Comparison of ENCODE assay signal across 18 cellular contexts in genomic region chr14:102505775-102506598, GRCh38. TPM values are rescaled to one million over a fixed set of nuclear protein-coding genes. Genes with fewer than 3 reads are reported as not detected.
DNase-seq lines count a peak whose midpoint lies in the region; ATAC-seq, FAIRE-seq and TF ChIP-seq lines count a peak whose summit lies in the region.
"Had no signal": no experiment of that assay in that cellular context is flagged by ENCODE, and none has a peak within 500 bp of the region (broad histone marks: within the 10 kb centered on the region; RNA-seq: fewer than 3 reads in every experiment).

No MANE protein-coding gene starts in this region.

- H3K4me1 ChIP-seq in cardiac muscle cell (ENCODE audit: low read depth) = peaks cover 14% of the 10 kb centered on the region
- peaks cover 0 to 12% (median 7%) of the 10 kb centered on the region in 4 experiments; a peak in 6 of 7 replicates for H3K4me1 ChIP-seq in H1 (replicated peaks in 1 of 4; ENCODE audit: control insufficient read depth in 3 of 4, insufficient read depth in 4 of 4, low read length in 3 of 4)

- no peak overlapping the region for H2BK5ac ChIP-seq in H1 (ENCODE audit: low read depth, low read length)

- peak overlapping the region; percentile 7 for H3K27ac ChIP-seq in cardiac muscle cell
- H3K27ac ChIP-seq in H1 (ENCODE audit: low read depth, low read length) = no peak overlapping the region
- H3K27ac ChIP-seq: 22Rv1 had no signal

- POLR2A ChIA-PET in H1 (lab: Charles Lee; ENCODE audit: partially characterized antibody) = interaction anchor here (0.9 kb wide), 1 partner anchor 19 kb away, joined by 3 read pairs; no protein-coding TSS in a partner anchor

- peaks cover 4% of the 10 kb centered on the region for H3K36me3 ChIP-seq in cardiac muscle cell
- H3K36me3 ChIP-seq in H1 (ENCODE audit: control insufficient read depth in 2 of 4, insufficient read depth in 4 of 4, low read length in 3 of 4) = peaks cover 0 to 13% (median 6%) of the 10 kb centered on the region in 4 experiments; a peak in 6 of 8 replicates

- H3K36me3 Mint-ChIP-seq in IgD-negative memory B cell = peaks cover 2% of the 10 kb centered on the region
- peaks cover 5 to 8% of the 10 kb centered on the region in 2 donors for H3K36me3 Mint-ChIP-seq in stimulated activated naive B cell treated with anti-CD40 and anti-IgM and Interleukin-4, amounts not matched to agents 10 μg/mL and 1 μg/mL and 100 μg/mL, for 72 hours
- H3K36me3 Mint-ChIP-seq in osteocyte (ENCODE audit: unreplicated experiment) = peaks cover 2% of the 10 kb centered on the region

- no peak for ATAC-seq in Right ventricle myocardium inferior
- no peak for ATAC-seq in stimulated activated naive B cell treated with anti-CD40 and anti-IgM and Interleukin-4, amounts not matched to agents 10 μg/mL and 1 μg/mL and 100 μg/mL, for 72 hours (replicated peaks)

- WGBS in H1 (ENCODE audit: extremely low coverage in 1 of 2, insufficient coverage in 1 of 2, insufficient read length in 1 of 2, insufficient replicate concordance in 2 of 2, low coverage in 1 of 2, low lambda C conversion rate in 2 of 2, missing lambda C conversion rate in 1 of 2), 2 experiments = 95% methylated on average over 19 of the region's 19 CpGs; no CpG with 5 or more reads in 1 of the 2 experiments

- no peaks in the 10 kb centered on the region for H3K9me3 Mint-ChIP-seq in IgD-negative memory B cell
- H3K9me3 Mint-ChIP-seq in stimulated activated naive B cell treated with anti-CD40 and anti-IgM and Interleukin-4, amounts not matched to agents 10 μg/mL and 1 μg/mL and 100 μg/mL, for 72 hours = no peaks in the 10 kb centered on the region
- no peaks in the 10 kb centered on the region for H3K9me3 Mint-ChIP-seq in osteocyte (ENCODE audit: unreplicated experiment)
- H3K9me3 Mint-ChIP-seq: H9 had no signal

- no peak for FAIRE-seq in H1 (lab: Jason Lieb, UNC)

- no peak for TF ChIP-seq POLR2A in H1 (IDR thresholded peaks at IDR 0.05; ENCODE audit: control extremely low read depth in 1 of 2, low read depth in 2 of 2, low read length in 2 of 2)

- no peak for TF ChIP-seq EP300 in H1 (IDR thresholded peaks at IDR 0.05; ENCODE audit: borderline replicate concordance in 1 of 2, low read depth in 2 of 2, low read length in 2 of 2)

- TF ChIP-seq CTCF in cardiac muscle cell (IDR thresholded peaks at IDR 0.05; ENCODE audit: low read depth, low read length) (no peak), H1 (IDR thresholded peaks at IDR 0.05; ENCODE audit: control extremely low read depth in 1 of 3, insufficient read depth in 1 of 3, low read depth in 1 of 3, low read length in 3 of 3) (no peak), osteocyte (IDR thresholded peaks at IDR 0.05) (no peak)

- no peak overlapping the region for H3K56ac ChIP-seq in H1 (replicated peaks; ENCODE audit: insufficient read length, low read depth, low read length)

- DNase-seq in cardiac muscle cell (ENCODE audit: low read depth in 1 of 2, low spot score in 1 of 2) (no peak), Right ventricle myocardium inferior (ENCODE audit: missing footprints) (no peak), H1 (ENCODE audit: low read depth in 1 of 2, low spot score in 2 of 2) (no peak), osteocyte (ENCODE audit: extremely low spot score, unreplicated experiment) (no peak), NCI-H1417 (lab: John Stamatoyannopoulos, UW) (no peak), NCI-H1930 (lab: John Stamatoyannopoulos, UW) (no peak)
- no peak for DNase-seq in stimulated activated naive B cell treated with anti-CD40 and anti-IgM and Interleukin-4, amounts not matched to agents 10 μg/mL and 1 μg/mL and 100 μg/mL, for 72 hours
- DNase-seq: CD4-positive, alpha-beta T cell; DMS53; H9; KG1; NCI-H1436 treated with DMSO at 0.1 percent for 48 hours; NCI-H2081; NCI-H748 treated with DMSO at 0.1 percent for 48 hours; RPMI8226 had no signal

- H3K27me3 ChIP-seq in cardiac muscle cell (no peaks in the 10 kb centered on the region), H1 (replicated peaks in 1 of 4; ENCODE audit: control insufficient read depth in 3 of 4, extremely low read depth in 1 of 4, insufficient read depth in 3 of 4, low read length in 3 of 4) (no peaks in the 10 kb centered on the region)

- no peaks in the 10 kb centered on the region for H3K27me3 Mint-ChIP-seq in IgD-negative memory B cell
- H3K27me3 Mint-ChIP-seq in stimulated activated naive B cell treated with anti-CD40 and anti-IgM and Interleukin-4, amounts not matched to agents 10 μg/mL and 1 μg/mL and 100 μg/mL, for 72 hours = no peaks in the 10 kb centered on the region
- H3K27me3 Mint-ChIP-seq in osteocyte (ENCODE audit: unreplicated experiment) = no peaks in the 10 kb centered on the region
- H3K27me3 Mint-ChIP-seq: B cell; CD4-positive, alpha-beta T cell had no signal

- H2BK120ac ChIP-seq in H1 (replicated peaks; ENCODE audit: low read depth, low read length) = no peak overlapping the region

- no peak overlapping the region for H3K23ac ChIP-seq in H1 (ENCODE audit: insufficient read length)

- H3K4me3 ChIP-seq in cardiac muscle cell = no peak overlapping the region
- no peak overlapping the region for H3K4me3 ChIP-seq in H1 (ENCODE audit: extremely low read depth in 1 of 4, insufficient read depth in 2 of 4, low read depth in 3 of 4, low read length in 4 of 4)

- no peak overlapping the region for H3K4ac ChIP-seq in H1 (replicated peaks; ENCODE audit: insufficient read length, low read depth, low read length)

- H4K91ac ChIP-seq in H1 (replicated peaks; ENCODE audit: insufficient read length, low read length) = no peak overlapping the region

- peaks cover 4 to 6% (median 5%) of the 10 kb centered on the region in 3 donors for H3K4me1 Mint-ChIP-seq in IgD-negative memory B cell
- peaks cover 9 to 16% of the 10 kb centered on the region in 2 donors for H3K4me1 Mint-ChIP-seq in stimulated activated naive B cell treated with anti-CD40 and anti-IgM and Interleukin-4, amounts not matched to agents 10 μg/mL and 1 μg/mL and 100 μg/mL, for 72 hours
- H3K4me1 Mint-ChIP-seq in osteocyte (ENCODE audit: unreplicated experiment) = peaks cover 10% of the 10 kb centered on the region

- H4K20me1 ChIP-seq in H1 (replicated peaks in 1 of 2; ENCODE audit: control insufficient read depth in 1 of 2, insufficient read depth in 2 of 2, low read length in 2 of 2) = peaks cover 0 to 1% of the 10 kb centered on the region in 2 experiments

- no peaks in the 10 kb centered on the region for H3K79me2 ChIP-seq in H1 (ENCODE audit: control insufficient read depth in 1 of 2, insufficient read depth in 2 of 2, low read length in 2 of 2)

- intact Hi-C loops in Right ventricle myocardium inferior (cut with DNase I) = loop anchor here (5.0 kb wide), 1 partner anchor 189 kb away; the partner anchor contains the start of gene ZNF839

- no peak overlapping the region for H3K18ac ChIP-seq in H1 (ENCODE audit: extremely low read depth, low read length)

- H3K14ac ChIP-seq in H1 (ENCODE audit: insufficient read length) = no peak overlapping the region

- peak overlapping the region; percentile 35; the same call in 1 of the 2 replicates for H4K8ac ChIP-seq in H1 (ENCODE audit: extremely low read depth, insufficient read depth, low read length)

- H2BK15ac ChIP-seq in H1 (ENCODE audit: low read length) = no peak overlapping the region

- H3K79me1 ChIP-seq in H1 (ENCODE audit: low read depth, low read length) = peaks cover 5% of the 10 kb centered on the region; the same call in 1 of the 2 replicates

- H3K4me2 ChIP-seq in H1 (ENCODE audit: insufficient read depth in 1 of 2, low read depth in 2 of 2, low read length in 2 of 2) = no peak overlapping the region

- H3K23me2 ChIP-seq in H1 (ENCODE audit: low read depth, low read length) = peaks cover 12% of the 10 kb centered on the region; the same call in 1 of the 2 replicates

- H3K27ac Mint-ChIP-seq in IgD-negative memory B cell (peak overlapping the region in 2 of 3 donors; percentile 53 to 68), osteocyte (ENCODE audit: unreplicated experiment) (no peak overlapping the region)
- H3K27ac Mint-ChIP-seq in stimulated activated naive B cell treated with anti-CD40 and anti-IgM and Interleukin-4, amounts not matched to agents 10 μg/mL and 1 μg/mL and 100 μg/mL, for 72 hours = peak overlapping the region; percentile 70
- H3K27ac Mint-ChIP-seq: H9 had no signal

- no peak overlapping the region for H3K9ac ChIP-seq in H1 (replicated peaks in 1 of 4; ENCODE audit: extremely low read depth in 1 of 4, low read depth in 3 of 4, low read length in 3 of 4)

- no peak overlapping the region for H2BK20ac ChIP-seq in H1 (ENCODE audit: low read length)

- H4K5ac ChIP-seq in H1 (ENCODE audit: insufficient read length, low read depth, low read length) = no peak overlapping the region

- peak overlapping the region in 1 of 4 donors; percentile 22 for H3K4me3 Mint-ChIP-seq in IgD-negative memory B cell
- H3K4me3 Mint-ChIP-seq in stimulated activated naive B cell treated with anti-CD40 and anti-IgM and Interleukin-4, amounts not matched to agents 10 μg/mL and 1 μg/mL and 100 μg/mL, for 72 hours = no peak overlapping the region
- H3K4me3 Mint-ChIP-seq in osteocyte (ENCODE audit: unreplicated experiment) = no peak overlapping the region
- H3K4me3 Mint-ChIP-seq: H9 had no signal

- TF ChIP-seq RAD21 in H1 (IDR thresholded peaks at IDR 0.05 in 1 of 2, conservative IDR thresholded peaks at IDR 0.05 in 1 of 2; ENCODE audit: low read depth in 2 of 2, low read length in 2 of 2) = no peak

- H3K9me3 ChIP-seq in cardiac muscle cell (ENCODE audit: low read depth) (no peaks in the 10 kb centered on the region), H1 (ENCODE audit: insufficient read depth in 2 of 2, low read depth in 1 of 2, low read length in 1 of 2) (no peaks in the 10 kb centered on the region)

- CTCF ChIA-PET in H1 (lab: Charles Lee; ENCODE audit: partially characterized antibody) = interaction anchor here (1.5 to 3.4 kb wide), 3 partner anchors 8 to 67 kb away, joined by 3 to 21 read pairs (median 16); no protein-coding TSS in a partner anchor

- no peak overlapping the region for H2AFZ ChIP-seq in H1 (ENCODE audit: low read length)

- H2BK12ac ChIP-seq in H1 (ENCODE audit: low read depth, low read length) = no peak overlapping the region

- H2AK5ac ChIP-seq in H1 (ENCODE audit: low read depth, low read length) = no peak overlapping the region

TF ChIP-seq in H1, 55 proteins besides CTCF, POLR2A, EP300 and RAD21 (continues in another document):
- TF ChIP-seq CBX5 (IDR thresholded peaks at IDR 0.05; ENCODE audit: low read depth, low read length) = no peak

RNA-seq across cellular contexts. Expression of gene ANKRD9, which starts 3.6 kb away (rescaled TPM):
- total RNA-seq in cardiac muscle cell = 78.9 and 99.9 TPM in 2 replicates
- 93.1 and 101 TPM in 2 replicates for polyA plus RNA-seq in cardiac muscle cell
- 148 TPM for total RNA-seq in Right ventricle myocardium inferior
- 0.93 TPM for polyA plus RNA-seq in IgD-negative memory B cell
- total RNA-seq in H1 (2021; fragmentation: NEBNext Ultra II Directional; extraction: Animal tissue kit (Norgen Biotek cat#: 25700)) = 35.0 and 37.0 TPM in 2 replicates
- 41.8 and 47.5 TPM in 2 replicates for polyA plus RNA-seq in H1 (2011; rRNA removed)
- 59.7 TPM for polyA plus RNA-seq in H1 (2011; cell fraction: cytosol; rRNA removed)
- 105 TPM for polyA plus RNA-seq in H1 (2011; cell fraction: nucleus; rRNA removed)
- 16.8 to 27.7 TPM (median 25.7 TPM) in 4 replicates for polyA plus RNA-seq in H1 (2012, experiment 1 of 2)
- polyA plus RNA-seq in H1 (2012, experiment 2 of 2) = 11.8 TPM
- 20.3 TPM for polyA plus RNA-seq in H1 (2013, experiment 1 of 2)
- 18.9 TPM for polyA plus RNA-seq in H1 (2013, experiment 2 of 2)
- 7.0 and 8.6 TPM in 2 replicates for polyA minus RNA-seq in H1 (2011; rRNA and poly(A)+ RNA removed)
- 22.1 TPM for polyA minus RNA-seq in H1 (2011; cell fraction: cytosol; rRNA and poly(A)+ RNA removed)
- polyA minus RNA-seq in H1 (2011; cell fraction: nucleus; rRNA and poly(A)+ RNA removed) = 26.5 TPM
- 12.6 and 13.6 TPM in 2 replicates for total RNA-seq in osteocyte
